Comparison of ENCODE assay signal across 1 cellular context in the genomic region with DNA sequence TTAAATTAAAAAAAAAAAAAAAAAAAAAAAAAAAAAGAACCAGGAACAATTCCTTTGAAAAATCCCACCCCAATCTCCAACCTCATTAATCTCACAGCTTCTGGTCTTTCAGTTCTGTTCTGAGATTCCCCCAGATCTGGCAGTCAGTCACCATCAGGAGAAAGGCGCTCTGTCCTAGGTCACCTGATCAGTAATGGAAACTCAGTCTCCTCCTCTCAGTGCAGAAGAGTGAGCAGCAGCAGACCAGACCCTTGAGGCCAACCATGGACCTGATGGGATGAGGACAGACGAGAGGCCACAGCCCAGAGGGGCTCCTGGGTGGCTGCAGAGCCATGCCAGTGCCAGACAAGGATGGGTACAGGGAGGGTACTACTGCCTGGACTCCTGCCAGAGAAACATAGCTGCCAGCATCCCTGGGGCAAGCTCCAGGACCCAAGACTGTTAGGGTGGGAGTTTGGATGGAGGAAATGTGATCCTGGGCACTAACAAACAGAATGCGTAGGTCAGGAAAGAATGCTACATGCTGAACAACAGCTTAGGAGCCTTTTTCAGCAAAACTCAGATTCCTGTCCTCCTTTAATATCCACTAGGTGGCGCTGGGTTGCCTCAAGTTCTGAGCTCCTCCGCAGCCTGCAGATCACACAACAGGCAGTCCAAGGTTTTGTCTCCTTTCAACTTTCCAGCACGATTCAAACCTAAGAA.
TF ChIP-seq lines count a peak whose summit lies in the region.

No MANE protein-coding gene starts in this region.

TF ChIP-seq in WTC11, 78 proteins besides CTCF, POLR2A, EP300 and RAD21 (continued from another document):
- TF ChIP-seq ZBTB21 (CRISPR knock-in tag; IDR thresholded peaks at IDR 0.05; ENCODE audit: borderline replicate concordance) (no peak), NR2C2 (CRISPR knock-in tag; IDR thresholded peaks at IDR 0.05) (no peak)
TF ChIP-seq in WTC11: peak in this region for 0.
